Comparison of ENCODE assay signal across 8 cellular contexts in genomic region chr12:30755395-30755762, GRCh38. TPM values are rescaled to one million over a fixed set of nuclear protein-coding genes. Genes with fewer than 3 reads are reported as not detected.
A peak's percentile ranks its signal among the peaks of the same experiment; 100 is the strongest.
DNase-seq lines count a peak whose midpoint lies in the region; ATAC-seq lines count a peak whose summit lies in the region.

No MANE protein-coding gene starts in this region.

- peaks cover 15% of the 10 kb centered on the region for H3K36me3 ChIP-seq in HUES6 (ENCODE audit: control insufficient read depth, insufficient read depth, low read length)

- H3K27ac ChIP-seq in HUES6 (ENCODE audit: low read depth, low read length), result peak overlapping the region; percentile 77; the same call in 1 of the 2 replicates

- peaks cover 1% of the 10 kb centered on the region for H3K36me3 Mint-ChIP-seq in activated naive CD8-positive, alpha-beta T cell
- peaks cover 0 to 5% (median 1%) of the 10 kb centered on the region in 3 donors for H3K36me3 Mint-ChIP-seq in immature natural killer cell

- H3K4me1 ChIP-seq in HUES6 (ENCODE audit: control insufficient read depth, insufficient read depth, low read length), result peaks cover 27% of the 10 kb centered on the region

- no peaks in the 10 kb centered on the region for H3K27me3 ChIP-seq in HUES6 (ENCODE audit: control insufficient read depth, insufficient read depth, low read length)

- ATAC-seq in stimulated activated naive CD8-positive, alpha-beta T cell treated with anti-CD3 and anti-CD28 coated beads, Interleukin-15, amount 100 ng/mL, for 72 hours, result no peak

- no peaks in the 10 kb centered on the region for H3K27me3 Mint-ChIP-seq in activated naive CD8-positive, alpha-beta T cell
- H3K27me3 Mint-ChIP-seq in immature natural killer cell (ENCODE audit: low read depth in 3 of 3), result peaks cover 6 to 13% (median 10%) of the 10 kb centered on the region in 3 donors
- no peaks in the 10 kb centered on the region for H3K27me3 Mint-ChIP-seq in stimulated activated naive CD8-positive, alpha-beta T cell treated with anti-CD3 and anti-CD28 coated beads, Interleukin-15, amount 100 ng/mL, for 72 hours

- peak overlapping the region; percentile 77 for H3K9ac ChIP-seq in HUES6 (ENCODE audit: low read length)

- 0 out of 2 replicates have a peak, but pooled peaks cover under 1% of the 10 kb centered on the region for H3K9me3 ChIP-seq in HUES6 (ENCODE audit: control insufficient read depth, insufficient read depth, low read depth, low read length)

- H3K4me3 ChIP-seq in HUES6 (ENCODE audit: low read depth, low read length), result peak overlapping the region; percentile 87

- peaks cover 36% of the 10 kb centered on the region for H3K4me1 Mint-ChIP-seq in activated naive CD8-positive, alpha-beta T cell (ENCODE audit: low read depth)
- peaks cover 25 to 46% of the 10 kb centered on the region in 2 donors for H3K4me1 Mint-ChIP-seq in immature natural killer cell
- peaks cover 51% of the 10 kb centered on the region for H3K4me1 Mint-ChIP-seq in stimulated activated naive CD8-positive, alpha-beta T cell treated with anti-CD3 and anti-CD28 coated beads, Interleukin-15, amount 100 ng/mL, for 72 hours

- peak overlapping the region; percentile 95 for H3K4me3 Mint-ChIP-seq in activated naive CD8-positive, alpha-beta T cell
- peak overlapping the region; percentile 88 to 100 (median 94) for H3K4me3 Mint-ChIP-seq in immature natural killer cell
- H3K4me3 Mint-ChIP-seq in stimulated activated naive CD8-positive, alpha-beta T cell treated with anti-CD3 and anti-CD28 coated beads, Interleukin-15, amount 100 ng/mL, for 72 hours, result peak overlapping the region; percentile 90 to 92

- H3K27ac Mint-ChIP-seq in activated naive CD8-positive, alpha-beta T cell, result peak overlapping the region; percentile 86
- H3K27ac Mint-ChIP-seq in immature natural killer cell, result peak overlapping the region; percentile 80 to 97 (median 90)
- H3K27ac Mint-ChIP-seq in stimulated activated naive CD8-positive, alpha-beta T cell treated with anti-CD3 and anti-CD28 coated beads, Interleukin-15, amount 100 ng/mL, for 72 hours, result peak overlapping the region in 1 of 2 donors; percentile 78

- DNase-seq in immature natural killer cell (no peak), iPS-NIHi7 (ENCODE audit: extremely low spot score) (no peak), occipital lobe (lab: John Stamatoyannopoulos, UW) (no peak), GM19240 (ENCODE audit: insufficient read length, low spot score) (no peak), T1000 (lab: John Stamatoyannopoulos, UW) (no peak)
- DNase-seq in stimulated activated naive CD8-positive, alpha-beta T cell treated with anti-CD3 and anti-CD28 coated beads, Interleukin-15, amount 100 ng/mL, for 72 hours, result no peak

- H3K9me3 Mint-ChIP-seq in activated naive CD8-positive, alpha-beta T cell (ENCODE audit: low read depth), result no peaks in the 10 kb centered on the region
- H3K9me3 Mint-ChIP-seq in immature natural killer cell, result no peaks in the 10 kb centered on the region
- H3K9me3 Mint-ChIP-seq in stimulated activated naive CD8-positive, alpha-beta T cell treated with anti-CD3 and anti-CD28 coated beads, Interleukin-15, amount 100 ng/mL, for 72 hours, result no peaks in the 10 kb centered on the region

RNA-seq across cellular contexts. Expression of gene CAPRIN2, which starts 0.6 kb away (rescaled TPM):
- polyA plus RNA-seq in immature natural killer cell, result 1 to 10 TPM; 3.0 to 8.8 (median 7.2) TPM
- total RNA-seq in occipital lobe, result 41.3 TPM

RNA-seq across cellular contexts. Expression of gene IPO8, which starts 59.7 kb away (rescaled TPM):
- polyA plus RNA-seq in immature natural killer cell, result 10 to 100 TPM in 2 of 3 donors, 1 to 10 TPM in 1; 7.2 to 18.4 (median 11.1) TPM
- 58.5 TPM for total RNA-seq in occipital lobe
